Comparison of ENCODE assay signal across 12 cellular contexts in genomic region chr16:57577691-57578224, GRCh38. TPM values are rescaled to one million over a fixed set of nuclear protein-coding genes. Genes with fewer than 3 reads are reported as not detected.
A peak's percentile ranks its signal among the peaks of the same experiment; 100 is the strongest.
DNase-seq lines count a peak whose midpoint lies in the region; ATAC-seq, FAIRE-seq and TF ChIP-seq lines count a peak whose summit lies in the region.
"Had no signal": no experiment of that assay in that cellular context is flagged by ENCODE, and none has a peak within 500 bp of the region (broad histone marks: within the 10 kb centered on the region; RNA-seq: fewer than 3 reads in every experiment).

No MANE protein-coding gene starts in this region.

- no peak overlapping the region for H2BK120ac ChIP-seq in H9 (ENCODE audit: low read depth, low read length, poor library complexity, severe bottlenecking)

- no peak overlapping the region for H3K14ac ChIP-seq in H9 (ENCODE audit: insufficient read depth, low read length)

- no peak overlapping the region for H2BK20ac ChIP-seq in H9 (ENCODE audit: low read depth, low read length, poor library complexity, severe bottlenecking)

- H3K36me3 Mint-ChIP-seq in H9 (ENCODE audit: insufficient read depth in 1 of 3, low read depth in 3 of 3): peaks cover 0 to 2% (median 0%) of the 10 kb centered on the region in 3 experiments; a peak in 2 of 7 replicates

- no peak for TF ChIP-seq POLR2A in Peyer's patch (IDR thresholded peaks at IDR 0.05)
- TF ChIP-seq POLR2A in K562 (conservative IDR thresholded peaks at IDR 0.05): no peak

- no peak overlapping the region for H4K8ac ChIP-seq in H9 (replicated peaks; ENCODE audit: insufficient read length, low read depth, low read length)

- H3K18ac ChIP-seq in H9 (ENCODE audit: insufficient read length, low read depth, low read length): no peak overlapping the region

- H3K27me3 Mint-ChIP-seq in H9 (ENCODE audit: low read depth): peaks cover 34% of the 10 kb centered on the region

- BruUV-seq in K562 (replicated peaks; lab: Mats Ljungman, UMichigan): no TSS peak

- no peak overlapping the region for H3K56ac ChIP-seq in H9 (ENCODE audit: insufficient read length, low read depth, low read length)

- H3K4me1 ChIP-seq in H9 (ENCODE audit: insufficient read depth, low read length) (no peaks in the 10 kb centered on the region), Peyer's patch (no peaks in the 10 kb centered on the region), K562 (replicated peaks in 1 of 2; ENCODE audit: control insufficient read depth in 2 of 2, insufficient read depth in 2 of 2, low read length in 2 of 2) (peaks cover 0 to 16% of the 10 kb centered on the region in 2 experiments; a peak in 3 of 5 replicates)

- H3K4me2 ChIP-seq in H9 (ENCODE audit: insufficient read depth, insufficient read length, low read length): no peak overlapping the region
- no peak overlapping the region for H3K4me2 ChIP-seq in K562 (ENCODE audit: insufficient read depth, low read length)

- no peak for TF ChIP-seq RAD21 in K562 (CRISPR knock-in tag; conservative IDR thresholded peaks at IDR 0.05 in 1 of 2, IDR thresholded peaks at IDR 0.05 in 1 of 2)

- TF ChIP-seq CTCF in H9 (conservative IDR thresholded peaks at IDR 0.05): no peak
- TF ChIP-seq CTCF in Peyer's patch (IDR thresholded peaks at IDR 0.05): no peak
- TF ChIP-seq CTCF in K562 (IDR thresholded peaks at IDR 0.05 in 2 of 3, conservative IDR thresholded peaks at IDR 0.05 in 1 of 3; ENCODE audit: insufficient read depth in 2 of 3, low read depth in 1 of 3, low read length in 3 of 3): no peak
- no peak for TF ChIP-seq CTCF in RWPE1 (conservative IDR thresholded peaks at IDR 0.05; ENCODE audit: low read depth)

- DNase-seq in H9: peak; percentile 19
- peak in 2 of 3 donors; percentile 19 to 64 for DNase-seq in Peyer's patch
- DNase-seq in K562 (ENCODE audit: extremely low read depth in 1 of 4, low spot score in 3 of 4): peak in 3 of 4 experiments; percentile 14 to 19 (median 17)
- no peak for DNase-seq in head of caudate nucleus
- no peak for DNase-seq in RWPE1 (ENCODE audit: low spot score)
- DNase-seq in NCI-H2081 (lab: John Stamatoyannopoulos, UW): no peak
- DNase-seq: activated effector memory CD4-positive, alpha-beta T cell treated with anti-CD3 and anti-CD28 coated beads, Interleukin-2, amount 50 U/mL, for 16 hours; DMS79 treated with DMSO at 0.1 percent for 48 hours; NCI-H748 treated with DMSO at 0.1 percent for 48 hours; stimulated activated naive CD4-positive, alpha-beta T cell treated with Interleukin-2 at 50 U/mL for 16 hours had no signal

- H4K20me1 ChIP-seq in H9 (ENCODE audit: control insufficient read depth, insufficient read depth, insufficient read length) (no peaks in the 10 kb centered on the region), K562 (replicated peaks; ENCODE audit: control insufficient read depth, insufficient read depth, low read length) (no peaks in the 10 kb centered on the region)

- H3K4ac ChIP-seq in H9 (ENCODE audit: low read depth, low read length): no peak overlapping the region

- no peak overlapping the region for H2AFZ ChIP-seq in H9 (ENCODE audit: low read length)
- H2AFZ ChIP-seq in K562 (ENCODE audit: low read depth, low read length): peak overlapping the region; percentile 14; the same call in 1 of the 2 replicates

- no peak overlapping the region for H2BK12ac ChIP-seq in H9 (ENCODE audit: insufficient read length, low read depth, low read length)

- peaks cover 0 to 2% of the 10 kb centered on the region in 2 experiments; a peak in 2 of 4 replicates for H3K4me1 Mint-ChIP-seq in H9

- POLR2A ChIA-PET in K562 (lab: Yijun Ruan, JAX): interaction anchor here (0.6 kb wide), 2 partner anchors 115 to 185 kb away, joined by 3 read pairs; partner anchors contain the start of gene POLR2C
- POLR2A ChIA-PET in RWPE1 (lab: Yijun Ruan, JAX; ENCODE audit: low non-redundant PET): no interaction called here

- no peak overlapping the region for H3T11ph ChIP-seq in H9 (ENCODE audit: low read length)

- no peak overlapping the region for H2BK15ac ChIP-seq in H9 (ENCODE audit: low read depth, low read length)

- CTCF ChIA-PET in K562 (lab: Yijun Ruan, JAX; ENCODE audit: low intra/inter-chr PET ratio) (interaction anchor here (3.0 kb wide), 1 partner anchor 71 kb away, joined by 44 read pairs; no protein-coding TSS in a partner anchor), RWPE1 (lab: Yijun Ruan, JAX) (interaction anchor here (0.7 to 1.2 kb wide), 2 partner anchors 41 to 184 kb away, joined by 3 to 6 read pairs; partner anchors contain the start of gene CCDC102A)

- no peaks in the 10 kb centered on the region for H3K36me3 ChIP-seq in Peyer's patch
- H3K36me3 ChIP-seq in K562 (ENCODE audit: control insufficient read depth, insufficient read depth, low read length): no peaks in the 10 kb centered on the region

- FAIRE-seq in K562 (lab: Jason Lieb, UNC): no peak

- intact Hi-C loops in K562 (cut with micrococcal nuclease): loop anchor here (10.0 kb wide), 2 partner anchors 427 to 517 kb away; partner anchors contain the start of genes USB1 and ZNF319
- intact Hi-C loops in head of caudate nucleus (cut with DNase I): no loop called here

- H3K27me3 ChIP-seq in H9 (ENCODE audit: insufficient read depth, low read length) (no peaks in the 10 kb centered on the region), Peyer's patch (no peaks in the 10 kb centered on the region), K562 (ENCODE audit: control insufficient read depth in 2 of 2, insufficient read depth in 2 of 2, low read length in 2 of 2) (peaks cover 5 to 46% of the 10 kb centered on the region in 2 experiments; a peak in 4 of 5 replicates)

- peak overlapping the region in 1 of 2 experiments; percentile 53; a peak in 1 of 5 replicates for H3K4me3 Mint-ChIP-seq in H9

- no CpG with 5 or more reads among the region's 4 CpGs for WGBS in H9 (ENCODE audit: extremely low coverage, insufficient read length, low lambda C conversion rate)
- 0% methylated on average over 4 of the region's 4 CpGs for WGBS in K562 (ENCODE audit: insufficient coverage, low coverage, missing lambda C conversion rate)

- no peak for ATAC-seq in K562

- H3K79me2 ChIP-seq in H9 (ENCODE audit: insufficient read depth, low read length) (no peaks in the 10 kb centered on the region), K562 (ENCODE audit: control insufficient read depth, insufficient read depth, low read length) (no peaks in the 10 kb centered on the region)

- no peak overlapping the region for H3K23ac ChIP-seq in H9 (ENCODE audit: insufficient read length, low read depth, low read length)

- H3K79me1 ChIP-seq in H9 (ENCODE audit: insufficient read depth, low read depth, low read length, poor library complexity, severe bottlenecking): no peaks in the 10 kb centered on the region

- H3K4me3 ChIP-seq in Peyer's patch (no peak overlapping the region), K562 (no peak overlapping the region), skin epidermis (no peak overlapping the region)

- H3K23me2 ChIP-seq in H9 (ENCODE audit: insufficient read length, low read depth, low read length, poor library complexity, severe bottlenecking): no peaks in the 10 kb centered on the region

- no peak for TF ChIP-seq EP300 in K562 (IDR thresholded peaks at IDR 0.05; ENCODE audit: low read length)

- H3K27ac ChIP-seq in H9 (ENCODE audit: insufficient read length, low read depth, low read length): no peak overlapping the region
- peak overlapping the region in 2 of 4 donors; percentile 39 to 49 for H3K27ac ChIP-seq in Peyer's patch
- H3K27ac ChIP-seq in K562 (ENCODE audit: extremely low read depth, low read depth, low read length): no peak overlapping the region
- peak overlapping the region in 13 of 21 experiments; percentile 34 to 87 (median 66) for H3K27ac ChIP-seq in skin epidermis
- H3K27ac ChIP-seq in RWPE1: no peak overlapping the region

- no peaks in the 10 kb centered on the region for H3K9me1 ChIP-seq in K562 (ENCODE audit: control insufficient read depth, insufficient read depth, low read length)

- H3K27ac Mint-ChIP-seq in H9: no peak overlapping the region

- H4K5ac ChIP-seq in H9 (ENCODE audit: insufficient read length, low read depth, low read length): no peak overlapping the region

- in situ Hi-C loops in K562 (cut with MboI): no loop called here

- no peak overlapping the region for H2BK5ac ChIP-seq in H9 (ENCODE audit: insufficient read length, low read length)

- peaks cover 0 to 3% of the 10 kb centered on the region in 2 experiments; a peak in 1 of 5 replicates for H3K9me3 Mint-ChIP-seq in H9

- H3K9me3 ChIP-seq in H9 (ENCODE audit: control insufficient read depth, low read depth, low read length) (no peaks in the 10 kb centered on the region), Peyer's patch (no peaks in the 10 kb centered on the region), K562 (replicated peaks; ENCODE audit: control insufficient read depth, insufficient read depth, low read depth, low read length) (no peaks in the 10 kb centered on the region)

- H2AK5ac ChIP-seq in H9 (ENCODE audit: insufficient read length, low read length): no peak overlapping the region

- H4K91ac ChIP-seq in H9 (ENCODE audit: insufficient read length, low read depth, low read length): no peak overlapping the region

- H3K9ac ChIP-seq in H9 (ENCODE audit: extremely low read depth, insufficient read length, low read length) (no peak overlapping the region), K562 (ENCODE audit: insufficient read depth in 1 of 2, low read depth in 2 of 2, low read length in 2 of 2) (peak overlapping the region in 1 of 2 experiments; percentile 82; a peak in 2 of 4 replicates)

RNA-seq across cellular contexts. Expression of gene ADGRG5, which starts 35.3 kb away (rescaled TPM):
- 11.7 and 12.1 TPM in 2 replicates for total RNA-seq in H9 (2021)
- total RNA-seq in Peyer's patch: 10 to 100 TPM in 1 of 4 donors, 1 to 10 TPM in 3; 3.0 to 30.5 (median 4.3) TPM
- total RNA-seq in K562 (2011; cell fraction: chromatin; rRNA removed; ENCODE audit: low replicate concordance): 0.14 TPM in 1 of 2 replicates, not detected in the other
- 0.13 TPM in 1 of 2 replicates, not detected in the other for total RNA-seq in K562 (2011; cell fraction: nucleolus; rRNA removed)
- total RNA-seq in K562 (2011; cell fraction: nucleoplasm; rRNA removed): 0.07 TPM in 1 of 2 replicates, not detected in the other
- total RNA-seq in K562 (2014; rRNA removed): 0.08 and 0.09 TPM in 2 replicates
- 0.07 TPM in 1 of 2 replicates, not detected in the other for total RNA-seq in K562 (2014; rRNA removed; fragmentation: Illumina TruSeq; extraction: Trizol)
- total RNA-seq in K562 (2015; rRNA removed; fragmentation: Illumina TruSeq; extraction: Trizol): 0.14 and 0.30 TPM in 2 replicates
- 0.09 and 0.27 TPM in 2 replicates for total RNA-seq in K562 (2021)
- 0.01 and 0.11 TPM in 2 replicates for polyA plus RNA-seq in K562 (2011; rRNA removed)
- polyA plus RNA-seq in K562 (2011; cell fraction: cytosol; rRNA removed): 0.03 and 0.07 TPM in 2 replicates
- polyA plus RNA-seq in K562 (2011; cell fraction: nucleus; rRNA removed): 0.13 and 0.27 TPM in 2 replicates
- polyA plus RNA-seq in K562 (2012): 0.55 and 0.62 TPM in 2 replicates
- 0.08 and 0.10 TPM in 2 replicates for polyA plus RNA-seq in K562 (2014; fragmentation: Illumina TruSeq; extraction: Trizol)
- under 1 TPM; 0.01 to 0.39 TPM for polyA plus RNA-seq in K562 (2014; fragmentation: Nextera tagmentation; extraction: Ambion mirVana)
- polyA plus RNA-seq in K562 (2014; rRNA removed): 0.04 and 0.15 TPM in 2 replicates
- polyA minus RNA-seq in K562 (2011; rRNA and poly(A)+ RNA removed): 0.06 TPM in 1 of 2 replicates, not detected in the other
- not detected in 2 replicates for polyA minus RNA-seq in K562 (2011; cell fraction: cytosol; rRNA and poly(A)+ RNA removed)
- not detected in 2 replicates for polyA minus RNA-seq in K562 (2011; cell fraction: nucleus; rRNA and poly(A)+ RNA removed)
- total RNA-seq: dermis microvascular lymphatic vessel endothelial cell had no signal

RNA-seq across cellular contexts. Expression of gene CCDC102A, which starts 41.4 kb away (rescaled TPM):
- total RNA-seq in H9 (2021) (6.6 and 8.2 TPM in 2 replicates), Peyer's patch (10 to 100 TPM in 1 of 4 donors, 1 to 10 TPM in 3; 1.7 to 10.7 (median 2.5) TPM), K562 (2014; rRNA removed) (3.8 and 4.9 TPM in 2 replicates), K562 (2014; rRNA removed; fragmentation: Illumina TruSeq; extraction: Trizol) (0.16 and 0.58 TPM in 2 replicates), K562 (2015; rRNA removed; fragmentation: Illumina TruSeq; extraction: Trizol) (1.4 and 2.1 TPM in 2 replicates), K562 (2021) (2.7 and 3.0 TPM in 2 replicates)
- total RNA-seq in K562 (2011; cell fraction: chromatin; rRNA removed; ENCODE audit: low replicate concordance): 0.26 and 1.1 TPM in 2 replicates
- total RNA-seq in K562 (2011; cell fraction: nucleolus; rRNA removed): 0.92 and 1.3 TPM in 2 replicates
- total RNA-seq in K562 (2011; cell fraction: nucleoplasm; rRNA removed): 0.51 and 0.84 TPM in 2 replicates
- polyA plus RNA-seq in K562 (2011; rRNA removed) (2.2 and 2.4 TPM in 2 replicates), K562 (2014; fragmentation: Illumina TruSeq; extraction: Trizol) (0.85 and 1.4 TPM in 2 replicates), K562 (2014; fragmentation: Nextera tagmentation; extraction: Ambion mirVana) (under 1 TPM; 0.03 to 0.11 TPM), K562 (2014; rRNA removed) (2.0 and 4.9 TPM in 2 replicates)
- 2.6 and 6.6 TPM in 2 replicates for polyA plus RNA-seq in K562 (2011; cell fraction: cytosol; rRNA removed)
- 1.3 and 2.1 TPM in 2 replicates for polyA plus RNA-seq in K562 (2011; cell fraction: nucleus; rRNA removed)
- 2.3 and 2.8 TPM in 2 replicates for polyA plus RNA-seq in K562 (2012)
- 0.45 and 1.4 TPM in 2 replicates for polyA minus RNA-seq in K562 (2011; rRNA and poly(A)+ RNA removed)
- polyA minus RNA-seq in K562 (2011; cell fraction: cytosol; rRNA and poly(A)+ RNA removed): 1.4 and 1.6 TPM in 2 replicates
- 0.67 and 1.1 TPM in 2 replicates for polyA minus RNA-seq in K562 (2011; cell fraction: nucleus; rRNA and poly(A)+ RNA removed)

RNA-seq across cellular contexts. Expression of gene ADGRG1, which starts 50.7 kb away (rescaled TPM):
- 0.57 and 1.1 TPM in 2 replicates for total RNA-seq in H9 (2021)
- 10 to 100 TPM; 12.8 to 50.3 (median 34.7) TPM for total RNA-seq in Peyer's patch
- total RNA-seq in K562 (2011; cell fraction: chromatin; rRNA removed; ENCODE audit: low replicate concordance): 0.81 and 1.3 TPM in 2 replicates
- total RNA-seq in K562 (2011; cell fraction: nucleolus; rRNA removed): 0.79 and 1.0 TPM in 2 replicates
- total RNA-seq in K562 (2011; cell fraction: nucleoplasm; rRNA removed): 0.81 and 2.1 TPM in 2 replicates
- total RNA-seq in K562 (2014; rRNA removed): not detected in 2 replicates
- not detected in 2 replicates for total RNA-seq in K562 (2014; rRNA removed; fragmentation: Illumina TruSeq; extraction: Trizol)
- total RNA-seq in K562 (2015; rRNA removed; fragmentation: Illumina TruSeq; extraction: Trizol): not detected in 2 replicates
- 0.31 TPM in 1 of 2 replicates, not detected in the other for total RNA-seq in K562 (2021)
- polyA plus RNA-seq in K562 (2011; rRNA removed): 0.04 and 0.57 TPM in 2 replicates
- polyA plus RNA-seq in K562 (2011; cell fraction: cytosol; rRNA removed): 0.12 and 0.15 TPM in 2 replicates
- polyA plus RNA-seq in K562 (2011; cell fraction: nucleus; rRNA removed): 0.70 and 0.81 TPM in 2 replicates
- 0.39 and 0.44 TPM in 2 replicates for polyA plus RNA-seq in K562 (2012)
- polyA plus RNA-seq in K562 (2014; fragmentation: Illumina TruSeq; extraction: Trizol): 0.16 and 0.29 TPM in 2 replicates
- not detected for polyA plus RNA-seq in K562 (2014; fragmentation: Nextera tagmentation; extraction: Ambion mirVana)
- 0.34 TPM in 1 of 2 replicates, not detected in the other for polyA plus RNA-seq in K562 (2014; rRNA removed)
- 0.18 TPM in 2 replicates for polyA minus RNA-seq in K562 (2011; rRNA and poly(A)+ RNA removed)
- not detected in 2 replicates for polyA minus RNA-seq in K562 (2011; cell fraction: cytosol; rRNA and poly(A)+ RNA removed)
- polyA minus RNA-seq in K562 (2011; cell fraction: nucleus; rRNA and poly(A)+ RNA removed): 0.33 TPM in 1 of 2 replicates, not detected in the other

Comparison
In these comparisons a context has a peak if more than half of its experiments do, and no peak if none do; other contexts are left out.
1. DNase-seq: peak in H9 (single experiment), Peyer's patch (2 of 3) and K562 (3 of 4); none in head of caudate nucleus (0 of 42), RWPE1 (single experiment) and NCI-H2081 (0 of 2).
2. H3K27ac ChIP-seq: peak in skin epidermis (13 of 21); none in H9 (single experiment), K562 (single experiment) and RWPE1 (single experiment).